ENCODE assay signal across 8 cellular contexts in genomic region chr18:3499498-3499897, GRCh38. TPM values are rescaled to one million over a fixed set of nuclear protein-coding genes. Genes with fewer than 3 reads are reported as not detected.
DNase-seq lines count a peak whose midpoint lies in the region; ATAC-seq and TF ChIP-seq lines count a peak whose summit lies in the region.

No MANE protein-coding gene starts in this region.

- H3K4me3 Mint-ChIP-seq in dendritic cell treated with granulocyte-macrophage colony-stimulating factor and Interleukin-4, amounts not matched to agents 40 ng/mL and 50 ng/mL, for 4 days = peak overlapping the region; percentile 67

- H3K9me3 Mint-ChIP-seq in dendritic cell treated with granulocyte-macrophage colony-stimulating factor and Interleukin-4, amounts not matched to agents 40 ng/mL and 50 ng/mL, for 4 days = no peaks in the 10 kb centered on the region

- TF ChIP-seq CTCF in AG09309 (IDR thresholded peaks at IDR 0.05; ENCODE audit: control insufficient read depth, insufficient read depth, low read depth, low read length, missing control alignments) = no peak

- ATAC-seq in HG02759 (IDR thresholded peaks at IDR 0.05; ENCODE audit: unreplicated experiment) = no peak

- H3K36me3 ChIP-seq in HUES64 (ENCODE audit: insufficient read depth, low read length) (no peaks in the 10 kb centered on the region), mucosa of stomach (ENCODE audit: control insufficient read depth, insufficient read depth, low read length) (no peaks in the 10 kb centered on the region)

- H3K4me1 ChIP-seq in HUES64 (ENCODE audit: insufficient read depth, low read length) (peaks cover 9% of the 10 kb centered on the region), mucosa of stomach (ENCODE audit: control insufficient read depth, insufficient read depth, low read length) (peaks cover 9% of the 10 kb centered on the region)

- intact Hi-C loops in dendritic cell treated with granulocyte-macrophage colony-stimulating factor and Interleukin-4, amounts not matched to agents 40 ng/mL and 50 ng/mL, for 4 days (cut with micrococcal nuclease) = no loop called here

- H3K9me3 ChIP-seq in HUES64 (ENCODE audit: insufficient read depth, low read depth, low read length) (no peaks in the 10 kb centered on the region), mucosa of stomach (ENCODE audit: control insufficient read depth, low read length) (no peaks in the 10 kb centered on the region)

- no peak for DNase-seq in AG09309 (ENCODE audit: low read depth)
- DNase-seq in NCI-H1092 treated with DMSO at 0.1 percent for 48 hours (lab: John Stamatoyannopoulos, UW) = no peak
- DNase-seq in NCI-H82 (lab: John Stamatoyannopoulos, UW) = no peak
- DNase-seq in KG1 (lab: John Stamatoyannopoulos, UW) = no peak

- H3K4me1 Mint-ChIP-seq in dendritic cell treated with granulocyte-macrophage colony-stimulating factor and Interleukin-4, amounts not matched to agents 40 ng/mL and 50 ng/mL, for 4 days (ENCODE audit: low read depth) = peaks cover 15% of the 10 kb centered on the region

- H3K9ac ChIP-seq in HUES64 (ENCODE audit: low read depth, low read length) (peak overlapping the region; percentile 58; the same call in 1 of the 2 replicates), mucosa of stomach (ENCODE audit: low read length) (peak overlapping the region; percentile 49)

- 0 out of 2 replicates have a peak overlapping the region, but pooled peaks have one; percentile 45 for H3K27ac ChIP-seq in HUES64 (ENCODE audit: low read depth, low read length)

- 4% methylated on average over 6 of the region's 10 CpGs for WGBS in HUES64

- H3K36me3 Mint-ChIP-seq in dendritic cell treated with granulocyte-macrophage colony-stimulating factor and Interleukin-4, amounts not matched to agents 40 ng/mL and 50 ng/mL, for 4 days (ENCODE audit: low read depth) = no peaks in the 10 kb centered on the region

- H3K27ac Mint-ChIP-seq in dendritic cell treated with granulocyte-macrophage colony-stimulating factor and Interleukin-4, amounts not matched to agents 40 ng/mL and 50 ng/mL, for 4 days = no peak overlapping the region

- H3K27me3 Mint-ChIP-seq in dendritic cell treated with granulocyte-macrophage colony-stimulating factor and Interleukin-4, amounts not matched to agents 40 ng/mL and 50 ng/mL, for 4 days = peaks cover 34% of the 10 kb centered on the region

- H3K27me3 ChIP-seq in HUES64 (ENCODE audit: insufficient read depth, low read length) (peaks cover 17% of the 10 kb centered on the region), mucosa of stomach (ENCODE audit: control insufficient read depth, insufficient read depth, low read length) (peaks cover 13% of the 10 kb centered on the region)

- H3K4me3 ChIP-seq in AG09309 (ENCODE audit: control insufficient read depth, low read depth, low read length) (peak overlapping the region; percentile 30), HUES64 (ENCODE audit: low read length) (peak overlapping the region; percentile 53), mucosa of stomach (ENCODE audit: low read length) (no peak overlapping the region)

RNA-seq across cellular contexts. Expression of gene TGIF1, which starts 49.5 kb away (rescaled TPM):
- 164 TPM for polyA plus RNA-seq in HUES64 (2013, experiment 1 of 2)
- 187 TPM for polyA plus RNA-seq in HUES64 (2013, experiment 2 of 2)
